In genomic region chr5:131169810-131170539, GRCh38 we compare ENCODE assay signal across 8 cellular contexts. TPM values are rescaled to one million over a fixed set of nuclear protein-coding genes. Genes with fewer than 3 reads are reported as not detected.
DNase-seq lines count a peak whose midpoint lies in the region; ATAC-seq, FAIRE-seq and TF ChIP-seq lines count a peak whose summit lies in the region.

No MANE protein-coding gene starts in this region.

- peak overlapping the region; percentile 68 for H3K4me3 ChIP-seq in A673 (ENCODE audit: low read depth, low read length, poor library complexity, severe bottlenecking)
- peak overlapping the region; percentile 85 for H3K4me3 ChIP-seq in HFF-Myc (replicated peaks; ENCODE audit: low read depth, low read length)
- H3K4me3 ChIP-seq in bronchial epithelial cell (ENCODE audit: low read depth, low read length) = peak overlapping the region; percentile 79
- peak overlapping the region; percentile 79 to 83 for H3K4me3 ChIP-seq in mucosa of rectum (ENCODE audit: low read length in 2 of 2)

- DNase-seq in A673 (ENCODE audit: low spot score) (no peak), HFF-Myc (ENCODE audit: extremely low read depth, low read depth) (no peak), bronchial epithelial cell (ENCODE audit: low read depth) (no peak), sciatic nerve (ENCODE audit: low spot score) (no peak), germinal center (ENCODE audit: low spot score) (no peak)

- FAIRE-seq in bronchial epithelial cell (lab: Jason Lieb, UNC) = no peak

- H3K27ac ChIP-seq in A673 (ENCODE audit: low read depth, low read length, poor library complexity, severe bottlenecking) (peak overlapping the region; percentile 62), mucosa of rectum (ENCODE audit: low read depth in 2 of 2, low read length in 2 of 2) (peak overlapping the region; percentile 49 to 62)

- ATAC-seq in HG03520 (IDR thresholded peaks at IDR 0.05; ENCODE audit: unreplicated experiment) = no peak
- ATAC-seq in sciatic nerve = no peak
- no peak for ATAC-seq in GM19023 (IDR thresholded peaks at IDR 0.05; ENCODE audit: unreplicated experiment)

- no peaks in the 10 kb centered on the region for H3K4me1 ChIP-seq in A673 (ENCODE audit: insufficient read depth, low read length, poor library complexity, severe bottlenecking)
- H3K4me1 ChIP-seq in mucosa of rectum (ENCODE audit: control insufficient read depth in 2 of 2, insufficient read depth in 2 of 2, low read length in 2 of 2) = peaks cover 14 to 20% of the 10 kb centered on the region in 2 donors

- H3K9me3 ChIP-seq in A673 (ENCODE audit: low read depth, low read length, poor library complexity, severe bottlenecking) = no peaks in the 10 kb centered on the region
- no peaks in the 10 kb centered on the region for H3K9me3 ChIP-seq in mucosa of rectum (ENCODE audit: control insufficient read depth in 2 of 2, low read length in 2 of 2)

- intact Hi-C loops in A673 (cut with micrococcal nuclease; ENCODE audit: unreplicated experiment) (loop anchor here (2.0 kb wide), 1 partner anchor 93 kb away; no protein-coding TSS in a partner anchor), sciatic nerve (cut with DNase I) (no loop called here)

- BruUV-seq in A673 (replicated peaks; lab: Mats Ljungman, UMichigan) = TSS peak; percentile 99

- CTCF ChIA-PET in A673 (lab: Charles Lee) = no interaction called here

- TF ChIP-seq CTCF in A673 (conservative IDR thresholded peaks at IDR 0.05; ENCODE audit: low read depth, low read length) (no peak), HFF-Myc (IDR thresholded peaks at IDR 0.05; ENCODE audit: low read depth, low read length, missing control alignments) (no peak), bronchial epithelial cell (IDR thresholded peaks at IDR 0.05; ENCODE audit: insufficient read depth, low read length, severe bottlenecking) (no peak)

- no peaks in the 10 kb centered on the region for H3K27me3 ChIP-seq in A673 (replicated peaks; ENCODE audit: insufficient read depth, low read depth, low read length, poor library complexity)
- H3K27me3 ChIP-seq in bronchial epithelial cell (ENCODE audit: control insufficient read depth, insufficient read depth, low read length) = no peaks in the 10 kb centered on the region
- H3K27me3 ChIP-seq in mucosa of rectum (ENCODE audit: control insufficient read depth in 2 of 2, insufficient read depth in 2 of 2, low read length in 2 of 2) = no peaks in the 10 kb centered on the region

- no peaks in the 10 kb centered on the region for H3K36me3 ChIP-seq in A673 (ENCODE audit: insufficient read depth, low read length, poor library complexity, severe bottlenecking)
- no peaks in the 10 kb centered on the region for H3K36me3 ChIP-seq in bronchial epithelial cell (ENCODE audit: control insufficient read depth, insufficient read depth, low read length)
- no peaks in the 10 kb centered on the region for H3K36me3 ChIP-seq in mucosa of rectum (ENCODE audit: control insufficient read depth in 2 of 2, insufficient read depth in 2 of 2, low read length in 2 of 2)

- peak overlapping the region; percentile 65 to 68 for H3K9ac ChIP-seq in mucosa of rectum (ENCODE audit: low read depth in 1 of 2, low read length in 2 of 2)

- POLR2A ChIA-PET in A673 (lab: Charles Lee; ENCODE audit: low non-redundant PET) = no interaction called here

RNA-seq across cellular contexts. Expression of gene LYRM7, which starts 0.8 kb away (rescaled TPM):
- total RNA-seq in A673 (2021) (16.9 and 17.3 TPM in 2 replicates), bronchial epithelial cell (6.6 and 8.1 TPM in 2 replicates), sciatic nerve (14.2 TPM)

RNA-seq across cellular contexts. Expression of gene HINT1, which starts 4.9 kb away (rescaled TPM):
- total RNA-seq in A673 (2021) (368 and 393 TPM in 2 replicates), bronchial epithelial cell (344 and 399 TPM in 2 replicates), sciatic nerve (121 TPM)
